ENCODE assay signal across 23 cellular contexts in genomic region chr2:237126519-237126918, GRCh38. TPM values are rescaled to one million over a fixed set of nuclear protein-coding genes. Genes with fewer than 3 reads are reported as not detected.
A peak's percentile ranks its signal among the peaks of the same experiment; 100 is the strongest.
DNase-seq lines count a peak whose midpoint lies in the region; ATAC-seq, FAIRE-seq and TF ChIP-seq lines count a peak whose summit lies in the region.
"Had no signal": no experiment of that assay in that cellular context is flagged by ENCODE, and none has a peak within 500 bp of the region (broad histone marks: within the 10 kb centered on the region; RNA-seq: fewer than 3 reads in every experiment).

No MANE protein-coding gene starts in this region.

- H3K9me3 ChIP-seq in adipocyte (ENCODE audit: control insufficient read depth, low read length) (no peaks in the 10 kb centered on the region), muscle layer of colon (ENCODE audit: low read length) (no peaks in the 10 kb centered on the region), stomach (no peaks in the 10 kb centered on the region), T-helper 17 cell (ENCODE audit: control insufficient read depth, low read length, poor library complexity, severe bottlenecking) (no peaks in the 10 kb centered on the region)

- TF ChIP-seq POLR2A in stomach (IDR thresholded peaks at IDR 0.05), result no peak

- TF ChIP-seq CTCF in stomach (IDR thresholded peaks at IDR 0.05), result no peak

- H3K27me3 ChIP-seq in adipocyte (replicated peaks; ENCODE audit: control insufficient read depth, insufficient read depth, low read length) (no peaks in the 10 kb centered on the region), muscle layer of colon (ENCODE audit: control insufficient read depth in 1 of 2, insufficient read depth in 2 of 2, low read length in 2 of 2) (no peaks in the 10 kb centered on the region), stomach (no peaks in the 10 kb centered on the region)
- H3K27me3 ChIP-seq: cardiac muscle cell had no signal

- H3K4me3 Mint-ChIP-seq in T-helper 17 cell, result no peak overlapping the region
- H3K4me3 Mint-ChIP-seq in activated naive CD8-positive, alpha-beta T cell treated with anti-CD3 and anti-CD28 coated beads, Interleukin-2, amount 50 U/mL, for 24 hours, result no peak overlapping the region
- H3K4me3 Mint-ChIP-seq: mesothelial cell of epicardium, nephron progenitor cell had no signal

- no peak for ATAC-seq in T-helper 17 cell
- no peak for ATAC-seq in activated naive CD8-positive, alpha-beta T cell treated with anti-CD3 and anti-CD28 coated beads, Interleukin-2, amount 50 U/mL, for 24 hours
- ATAC-seq: PC-3 had no signal

- intact Hi-C loops in stomach (cut with DNase I; ENCODE audit: low total_unique reads), result no loop called here

- no peaks in the 10 kb centered on the region for H3K9me3 Mint-ChIP-seq in activated naive CD8-positive, alpha-beta T cell treated with anti-CD3 and anti-CD28 coated beads, Interleukin-2, amount 50 U/mL, for 24 hours

- H3K27ac Mint-ChIP-seq in T-helper 17 cell, result no peak overlapping the region
- H3K27ac Mint-ChIP-seq in activated naive CD8-positive, alpha-beta T cell treated with anti-CD3 and anti-CD28 coated beads, Interleukin-2, amount 50 U/mL, for 24 hours, result no peak overlapping the region
- H3K27ac Mint-ChIP-seq: mesothelial cell of epicardium, nephron progenitor cell had no signal

- no peaks in the 10 kb centered on the region for H3K27me3 Mint-ChIP-seq in T-helper 17 cell
- no peaks in the 10 kb centered on the region for H3K27me3 Mint-ChIP-seq in activated naive CD8-positive, alpha-beta T cell treated with anti-CD3 and anti-CD28 coated beads, Interleukin-2, amount 50 U/mL, for 24 hours

- H3K9ac ChIP-seq in adipocyte (ENCODE audit: low read length) (peak overlapping the region; percentile 90), muscle layer of colon (ENCODE audit: low read length) (peak overlapping the region; percentile 31)

- H3K4me1 Mint-ChIP-seq in T-helper 17 cell, result no peaks in the 10 kb centered on the region
- H3K4me1 Mint-ChIP-seq in activated naive CD8-positive, alpha-beta T cell treated with anti-CD3 and anti-CD28 coated beads, Interleukin-2, amount 50 U/mL, for 24 hours, result peaks cover 3% of the 10 kb centered on the region

- no peak for TF ChIP-seq EP300 in stomach (IDR thresholded peaks at IDR 0.05)

- H3K36me3 Mint-ChIP-seq in T-helper 17 cell (ENCODE audit: low read depth), result peaks cover 3% of the 10 kb centered on the region
- no peaks in the 10 kb centered on the region for H3K36me3 Mint-ChIP-seq in activated naive CD8-positive, alpha-beta T cell treated with anti-CD3 and anti-CD28 coated beads, Interleukin-2, amount 50 U/mL, for 24 hours (ENCODE audit: low read depth)
- H3K36me3 Mint-ChIP-seq: mesothelial cell of epicardium had no signal

- peaks cover 40% of the 10 kb centered on the region for H3K4me1 ChIP-seq in adipocyte (ENCODE audit: control insufficient read depth, insufficient read depth, low read length)
- H3K4me1 ChIP-seq in muscle layer of colon (ENCODE audit: insufficient read depth, low read length), result peaks cover 50% of the 10 kb centered on the region
- peaks cover 0 to 36% (median 16%) of the 10 kb centered on the region in 4 donors for H3K4me1 ChIP-seq in stomach

- H3K27ac ChIP-seq in muscle layer of colon (ENCODE audit: low read depth, low read length), result peak overlapping the region; percentile 66
- peak overlapping the region in 4 of 5 donors; percentile 39 to 76 (median 72) for H3K27ac ChIP-seq in stomach
- H3K27ac ChIP-seq: cardiac muscle cell, VCaP had no signal

- FAIRE-seq in GM19239 (lab: Jason Lieb, UNC), result no peak
- FAIRE-seq: H54 had no signal

- WGBS in stomach, 5 donors, result 66 to 74% (median 68%) methylated on average over 6 to 8 of the region's 8 CpGs

- DNase-seq in Daoy (ENCODE audit: low read depth) (peak; percentile 11), adipocyte (ENCODE audit: low read depth) (no peak), stomach (no peak), T-helper 17 cell (no peak), GM19239 (ENCODE audit: insufficient read length, low spot score) (no peak), occipital lobe (lab: John Stamatoyannopoulos, UW) (no peak)
- DNase-seq in activated naive CD8-positive, alpha-beta T cell treated with anti-CD3 and anti-CD28 coated beads, Interleukin-2, amount 50 U/mL, for 24 hours, result no peak
- DNase-seq: activated CD4-positive, alpha-beta T cell treated with anti-CD3 and anti-CD28 coated beads, Interleukin-2, amount 50 U/mL, for 4 hours; activated gamma-delta T cell; activated T-cell treated with anti-CD3 and anti-CD28 coated beads for 4 hours; amniotic stem cell; DMS79; NCI-H1048; NCI-H1930; NCI-H226; nephron progenitor cell; PC-3; T-helper 2 cell had no signal

- no peaks in the 10 kb centered on the region for H3K36me3 ChIP-seq in adipocyte (ENCODE audit: control insufficient read depth, insufficient read depth, low read length, severe bottlenecking)
- H3K36me3 ChIP-seq in muscle layer of colon (ENCODE audit: insufficient read depth, low read length), result no peaks in the 10 kb centered on the region
- H3K36me3 ChIP-seq in stomach, result no peaks in the 10 kb centered on the region
- H3K36me3 ChIP-seq: cardiac muscle cell had no signal

- H3K4me3 ChIP-seq in adipocyte (ENCODE audit: low read length) (peak overlapping the region; percentile 45), muscle layer of colon (ENCODE audit: low read depth in 1 of 2, low read length in 2 of 2) (peak overlapping the region in 1 of 2 donors; percentile 34), stomach (no peak overlapping the region)
- H3K4me3 ChIP-seq: cardiac muscle cell had no signal

RNA-seq across cellular contexts. Expression of gene COPS8, which starts 40.8 kb away (rescaled TPM):
- total RNA-seq in Daoy (2014; rRNA removed; shearing (Covaris generic)), result 160 and 186 TPM in 2 replicates
- total RNA-seq in stomach (100 to 1,000 TPM in 1 of 5 donors, 10 to 100 TPM in 4; 24.1 to 105 (median 79.9) TPM), T-helper 17 cell (10 to 100 TPM; 46.0 to 49.4 TPM), occipital lobe (139 TPM)
- polyA plus RNA-seq in stomach, result 10 to 100 TPM; 29.8 to 40.2 (median 30.4) TPM
